ENCODE assay signal across 8 cellular contexts in the genomic region with DNA sequence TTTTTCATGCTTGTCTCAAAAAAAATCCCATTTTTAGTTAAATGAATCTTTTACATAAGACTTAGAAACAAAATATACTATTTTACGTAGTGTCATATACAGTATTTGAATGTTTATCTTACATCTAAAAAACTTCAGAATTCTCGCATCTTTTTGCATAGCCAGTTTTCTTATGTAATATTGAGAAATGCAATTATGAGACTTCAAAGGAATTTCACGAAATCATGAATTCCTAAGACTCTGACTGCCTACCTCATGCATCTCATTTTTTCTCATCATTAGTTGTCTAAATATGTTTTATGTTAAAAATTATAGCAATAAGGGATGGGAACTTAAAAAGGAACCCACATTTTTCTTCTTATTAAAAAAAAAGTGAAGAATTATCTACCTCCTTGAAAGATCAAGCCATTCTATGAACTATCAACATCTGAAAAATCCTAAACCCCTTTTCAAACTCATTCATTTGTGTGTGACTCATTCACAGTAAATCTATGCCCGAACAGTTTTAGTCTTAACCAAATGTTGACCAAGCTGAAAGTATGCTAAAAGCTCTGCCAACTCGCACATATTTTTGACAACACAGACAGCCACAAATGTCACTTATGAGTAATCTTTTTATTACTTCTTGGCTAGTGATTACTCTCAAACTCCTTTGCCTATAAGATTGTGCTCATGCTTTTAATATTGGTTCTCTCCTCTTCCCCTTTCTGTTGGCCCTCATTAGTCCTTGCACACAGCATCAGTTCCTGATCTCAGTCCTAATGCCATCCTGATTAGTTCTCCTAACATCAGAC.
DNase-seq lines count a peak whose midpoint lies in the region; ATAC-seq, FAIRE-seq and TF ChIP-seq lines count a peak whose summit lies in the region.
"Had no signal": no experiment of that assay in that cellular context is flagged by ENCODE, and none has a peak within 500 bp of the region (broad histone marks: within the 10 kb centered on the region; RNA-seq: fewer than 3 reads in every experiment).

No MANE protein-coding gene starts in this region.

- no peaks in the 10 kb centered on the region for H3K9me3 ChIP-seq in astrocyte (ENCODE audit: insufficient read depth, low read depth, low read length)

- peak overlapping the region; percentile 60 for H3K9ac ChIP-seq in astrocyte (ENCODE audit: low read length)

- H4K20me1 ChIP-seq in astrocyte (ENCODE audit: insufficient read depth, low read length): no peaks in the 10 kb centered on the region

- H3K36me3 ChIP-seq in astrocyte (ENCODE audit: insufficient read depth, low read length): no peaks in the 10 kb centered on the region

- DNase-seq in astrocyte (ENCODE audit: low read depth) (peak; percentile 97), stromal cell of bone marrow (ENCODE audit: low read depth) (peak; percentile 92), hypothalamus (lab: John Stamatoyannopoulos, UW) (no peak), NCI-H526 treated with DMSO at 0.1 percent for 48 hours (lab: John Stamatoyannopoulos, UW) (no peak), HuH-7 (ENCODE audit: low spot score) (no peak)
- DNase-seq: activated effector memory CD4-positive, alpha-beta T cell treated with Interleukin-2 at 50 U/mL for 16 hours had no signal

- no peaks in the 10 kb centered on the region for H3K27me3 ChIP-seq in astrocyte (ENCODE audit: insufficient read depth, low read length)

- H2AFZ ChIP-seq in astrocyte (ENCODE audit: low read depth, low read length): no peak overlapping the region

- peak overlapping the region; percentile 89 for H3K27ac ChIP-seq in astrocyte (ENCODE audit: low read depth, low read length)

- H3K9me3 Mint-ChIP-seq in astrocyte (ENCODE audit: unreplicated experiment): no peaks in the 10 kb centered on the region

- no peaks in the 10 kb centered on the region for H3K79me2 ChIP-seq in astrocyte (ENCODE audit: insufficient read depth, low read length)

- no peak overlapping the region for H3K4me3 ChIP-seq in astrocyte (ENCODE audit: insufficient read depth, low read depth, low read length)

- peak; percentile 98 for FAIRE-seq in astrocyte (lab: Jason Lieb, UNC)

- H3K36me3 Mint-ChIP-seq in astrocyte (ENCODE audit: low read depth, unreplicated experiment): no peaks in the 10 kb centered on the region

- H3K4me3 Mint-ChIP-seq in astrocyte (ENCODE audit: unreplicated experiment): no peak overlapping the region

- H3K4me2 ChIP-seq in astrocyte (ENCODE audit: low read length): peak overlapping the region; percentile 49

- ATAC-seq in GM19351 (IDR thresholded peaks at IDR 0.05; ENCODE audit: unreplicated experiment) (peak; percentile 77), HG03196 (IDR thresholded peaks at IDR 0.05; ENCODE audit: unreplicated experiment) (peak; percentile 89)

- H3K27ac Mint-ChIP-seq in astrocyte (ENCODE audit: unreplicated experiment): peak overlapping the region; percentile 72

- peaks cover 38% of the 10 kb centered on the region for H3K4me1 ChIP-seq in astrocyte (ENCODE audit: insufficient read depth, low read length)

- no peaks in the 10 kb centered on the region for H3K27me3 Mint-ChIP-seq in astrocyte (ENCODE audit: low read depth, unreplicated experiment)

- no peak for TF ChIP-seq CTCF in astrocyte (IDR thresholded peaks at IDR 0.05; ENCODE audit: insufficient read depth, low read depth, low read length)

- peaks cover 34% of the 10 kb centered on the region for H3K4me1 Mint-ChIP-seq in astrocyte (ENCODE audit: low read depth, unreplicated experiment)

Comparison
In these comparisons a context has a peak if more than half of its experiments do, and no peak if none do; other contexts are left out.
1. DNase-seq: peak in astrocyte (single experiment) and stromal cell of bone marrow (single experiment); none in hypothalamus (0 of 51), NCI-H526 treated with DMSO at 0.1 percent for 48 hours (single experiment) and HuH-7 (single experiment).